Comparison of ENCODE assay signal across 27 cellular contexts in genomic region chr5:122639852-122640251, GRCh38.
"Had no signal": no experiment of that assay in that cellular context is flagged by ENCODE, and none has a peak within 500 bp of the region (broad histone marks: within the 10 kb centered on the region; RNA-seq: fewer than 3 reads in every experiment).

No MANE protein-coding gene starts in this region.

- H3K27ac Mint-ChIP-seq: activated CD4-positive, alpha-beta memory T cell treated with anti-CD3 and anti-CD28 coated beads for 36 hours; activated naive CD4-positive, alpha-beta T cell treated with anti-CD3 and anti-CD28 coated beads for 36 hours; activated naive CD8-positive, alpha-beta T cell treated with anti-CD3 and anti-CD28 coated beads for 36 hours; activated T-helper 1 cell treated with anti-CD3 and anti-CD28 coated beads, Interleukin-12 subunit alpha, Interleukin-12 subunit beta, Interleukin-2, Interleukin-4 antibody, amounts not matched to agents 30 ng/mL and 10 ng/mL and 1 ng/mL, durations not matched to agents 14 hours and 24 hours and 36 hours; dendritic cell treated with granulocyte-macrophage colony-stimulating factor and Interleukin-4, amounts not matched to agents 40 ng/mL and 50 ng/mL, for 4 days had no signal

- DNase-seq: activated CD4-positive, alpha-beta memory T cell treated with anti-CD3 and anti-CD28 coated beads for 36 hours; activated CD4-positive, alpha-beta T cell treated with anti-CD3 and anti-CD28 coated beads for 48 hours; activated CD8-positive, alpha-beta memory T cell treated with anti-CD3 and anti-CD28 coated beads, Interleukin-2, amount 50 U/mL, for 4 hours; activated effector memory CD4-positive, alpha-beta T cell treated with anti-CD3 and anti-CD28 coated beads, Interleukin-2, amount 50 U/mL, for 16 hours; activated naive CD4-positive, alpha-beta T cell treated with anti-CD3 and anti-CD28 coated beads for 36 hours; activated naive CD8-positive, alpha-beta T cell treated with anti-CD3 and anti-CD28 coated beads for 36 hours; activated T-cell treated with anti-CD3 and anti-CD28 coated beads, Interleukin-2, amount 50 U/mL, for 1 hour; adrenal gland; aorta; body of pancreas; esophagus squamous epithelium; kidney glomerular epithelial cell; left lung; nephron progenitor cell; pancreas; sigmoid colon; spleen; stimulated activated naive CD4-positive, alpha-beta T cell; WERI-Rb-1 had no signal

- H3K4me1 ChIP-seq: adrenal gland, body of pancreas, esophagus squamous epithelium, left lung, pancreas, prostate gland, sigmoid colon, spleen, suprapubic skin, tibial nerve had no signal

- H3K36me3 Mint-ChIP-seq: activated CD4-positive, alpha-beta memory T cell treated with anti-CD3 and anti-CD28 coated beads for 36 hours; activated naive CD8-positive, alpha-beta T cell treated with anti-CD3 and anti-CD28 coated beads for 36 hours had no signal

- H3K9me3 Mint-ChIP-seq: activated CD4-positive, alpha-beta memory T cell treated with anti-CD3 and anti-CD28 coated beads for 36 hours; activated naive CD4-positive, alpha-beta T cell treated with anti-CD3 and anti-CD28 coated beads for 36 hours; activated naive CD8-positive, alpha-beta T cell treated with anti-CD3 and anti-CD28 coated beads for 36 hours; activated T-helper 1 cell treated with anti-CD3 and anti-CD28 coated beads, Interleukin-12 subunit alpha, Interleukin-12 subunit beta, Interleukin-2, Interleukin-4 antibody, amounts not matched to agents 30 ng/mL and 10 ng/mL and 1 ng/mL, durations not matched to agents 14 hours and 24 hours and 36 hours had no signal

- H3K4me3 ChIP-seq: adrenal gland, body of pancreas, esophagus squamous epithelium, left lung, lung, pancreas, prostate gland, sigmoid colon, spleen, suprapubic skin, tibial nerve had no signal

- H3K4me3 Mint-ChIP-seq: activated CD4-positive, alpha-beta memory T cell treated with anti-CD3 and anti-CD28 coated beads for 36 hours; activated naive CD4-positive, alpha-beta T cell treated with anti-CD3 and anti-CD28 coated beads for 36 hours; activated naive CD8-positive, alpha-beta T cell treated with anti-CD3 and anti-CD28 coated beads for 36 hours; activated T-helper 1 cell treated with anti-CD3 and anti-CD28 coated beads, Interleukin-12 subunit alpha, Interleukin-12 subunit beta, Interleukin-2, Interleukin-4 antibody, amounts not matched to agents 30 ng/mL and 10 ng/mL and 1 ng/mL, durations not matched to agents 14 hours and 24 hours and 36 hours; dendritic cell treated with granulocyte-macrophage colony-stimulating factor and Interleukin-4, amounts not matched to agents 40 ng/mL and 50 ng/mL, for 4 days had no signal

- H3K27me3 ChIP-seq: adrenal gland, body of pancreas, left lung, sigmoid colon, spleen, suprapubic skin, tibial nerve had no signal

- H3K27ac ChIP-seq: adrenal gland, body of pancreas, epithelial cell of prostate, esophagus squamous epithelium, left lung, pancreas, prostate gland, sigmoid colon, spleen, suprapubic skin, tibial nerve, WERI-Rb-1 had no signal

- ATAC-seq: activated CD4-positive, CD25-positive, alpha-beta regulatory T cell treated with anti-CD3 and anti-CD28 coated beads, Interleukin-2, amount 50 U/mL, for 24 hours; body of pancreas; left lung; pancreas had no signal

- H3K9me3 ChIP-seq: adrenal gland, body of pancreas, esophagus squamous epithelium, left lung, pancreas, prostate gland, suprapubic skin had no signal

- H3K4me1 Mint-ChIP-seq: activated naive CD8-positive, alpha-beta T cell treated with anti-CD3 and anti-CD28 coated beads for 36 hours had no signal

- H3K27me3 Mint-ChIP-seq: dendritic cell treated with granulocyte-macrophage colony-stimulating factor and Interleukin-4, amounts not matched to agents 40 ng/mL and 50 ng/mL, for 4 days had no signal

- H3K36me3 ChIP-seq: adrenal gland, esophagus squamous epithelium, left lung, pancreas, prostate gland, sigmoid colon, spleen, suprapubic skin, tibial nerve, WERI-Rb-1 had no signal
